8 cellular contexts compared by ENCODE assay signal in genomic region chr2:27683390-27684071, GRCh38. TPM values are rescaled to one million over a fixed set of nuclear protein-coding genes. Genes with fewer than 3 reads are reported as not detected.
A peak's percentile ranks its signal among the peaks of the same experiment; 100 is the strongest.
DNase-seq lines count a peak whose midpoint lies in the region; ATAC-seq and TF ChIP-seq lines count a peak whose summit lies in the region.

No MANE protein-coding gene starts in this region.

- no peak overlapping the region for H3K4me3 ChIP-seq in CD8-positive, alpha-beta T cell (ENCODE audit: low read depth, low read length)
- H3K4me3 ChIP-seq in MM.1S (ENCODE audit: low read length) (no peak overlapping the region), fibroblast of the aortic adventitia (ENCODE audit: low read depth, low read length) (no peak overlapping the region)

- CTCF ChIA-PET in CD8-positive, alpha-beta T cell (lab: Charles Lee), result interaction anchor here (0.6 to 3.9 kb wide), 40 partner anchors 8 to 885 kb away, joined by 3 to 49 read pairs (median 4); partner anchors contain the start of genes CCDC121, GPN1, SLC4A1AP and SUPT7L
- CTCF ChIA-PET in RWPE1 (lab: Yijun Ruan, JAX), result interaction anchor here (0.5 to 1.4 kb wide), 15 partner anchors 8 to 717 kb away, joined by 3 to 7 read pairs (median 3); no protein-coding TSS in a partner anchor

- peaks cover 69% of the 10 kb centered on the region for H3K36me3 Mint-ChIP-seq in CD8-positive, alpha-beta T cell
- H3K36me3 Mint-ChIP-seq in activated T-helper 1 cell treated with anti-CD3 and anti-CD28 coated beads, Interleukin-12 subunit alpha, Interleukin-12 subunit beta, Interleukin-2, Interleukin-4 antibody, amounts not matched to agents 30 ng/mL and 10 ng/mL and 1 ng/mL, durations not matched to agents 14 hours and 24 hours and 36 hours (ENCODE audit: low read depth), result peaks cover 29% of the 10 kb centered on the region

- peaks cover 23% of the 10 kb centered on the region for H3K4me1 Mint-ChIP-seq in CD8-positive, alpha-beta T cell (ENCODE audit: low read depth)
- peaks cover 32% of the 10 kb centered on the region for H3K4me1 Mint-ChIP-seq in activated T-helper 1 cell treated with anti-CD3 and anti-CD28 coated beads, Interleukin-12 subunit alpha, Interleukin-12 subunit beta, Interleukin-2, Interleukin-4 antibody, amounts not matched to agents 30 ng/mL and 10 ng/mL and 1 ng/mL, durations not matched to agents 14 hours and 24 hours and 36 hours (ENCODE audit: low read depth)

- H3K27me3 ChIP-seq in CD8-positive, alpha-beta T cell (ENCODE audit: insufficient read depth, low read length), result no peaks in the 10 kb centered on the region
- H3K27me3 ChIP-seq in MM.1S (replicated peaks; ENCODE audit: insufficient read depth, low read length), result no peaks in the 10 kb centered on the region

- intact Hi-C loops in CD8-positive, alpha-beta T cell (cut with DNase I, micrococcal nuclease), result loop anchor here (2.0 to 10.0 kb wide), 5 partner anchors 19 to 721 kb away; partner anchors contain the start of gene IFT172 (in 1 of the 2)
- intact Hi-C loops in activated T-helper 1 cell treated with anti-CD3 and anti-CD28 coated beads, Interleukin-12 subunit alpha, Interleukin-12 subunit beta, Interleukin-2, Interleukin-4 antibody, amounts not matched to agents 30 ng/mL and 10 ng/mL and 1 ng/mL, durations not matched to agents 14 hours and 24 hours and 36 hours (cut with micrococcal nuclease), result loop anchor here (1.0 kb wide), 7 partner anchors 20 to 327 kb away; partner anchors contain the start of genes EIF2B4, GTF3C2, IFT172 and NRBP1

- H3K27me3 Mint-ChIP-seq in CD8-positive, alpha-beta T cell (ENCODE audit: low read depth), result no peaks in the 10 kb centered on the region
- no peaks in the 10 kb centered on the region for H3K27me3 Mint-ChIP-seq in activated T-helper 1 cell treated with anti-CD3 and anti-CD28 coated beads, Interleukin-12 subunit alpha, Interleukin-12 subunit beta, Interleukin-2, Interleukin-4 antibody, amounts not matched to agents 30 ng/mL and 10 ng/mL and 1 ng/mL, durations not matched to agents 14 hours and 24 hours and 36 hours (ENCODE audit: insufficient read depth)

- peaks cover 3% of the 10 kb centered on the region for H3K4me1 ChIP-seq in CD8-positive, alpha-beta T cell (ENCODE audit: insufficient read depth, low read length)
- no peaks in the 10 kb centered on the region for H3K4me1 ChIP-seq in MM.1S (ENCODE audit: low read length)

- H2AFZ ChIP-seq in MM.1S (ENCODE audit: low read length), result no peak overlapping the region

- peak; percentile 92 for ATAC-seq in CD8-positive, alpha-beta T cell
- ATAC-seq in GM21447 (IDR thresholded peaks at IDR 0.05; ENCODE audit: unreplicated experiment), result peak; percentile 77

- no peaks in the 10 kb centered on the region for H3K9me3 ChIP-seq in CD8-positive, alpha-beta T cell (ENCODE audit: low read length)
- no peaks in the 10 kb centered on the region for H3K9me3 ChIP-seq in MM.1S (replicated peaks; ENCODE audit: insufficient read depth, low read length)

- POLR2A ChIA-PET in CD8-positive, alpha-beta T cell (lab: Charles Lee), result interaction anchor here (0.5 to 1.2 kb wide), 3 partner anchors 19 to 37 kb away, joined by 3 to 4 read pairs (median 3); partner anchors contain the start of genes SLC4A1AP and SUPT7L
- POLR2A ChIA-PET in RWPE1 (lab: Yijun Ruan, JAX; ENCODE audit: low non-redundant PET), result no interaction called here

- H3K9me2 ChIP-seq in MM.1S (replicated peaks; ENCODE audit: insufficient read depth, low read length), result no peaks in the 10 kb centered on the region

- H4K20me1 ChIP-seq in MM.1S (ENCODE audit: insufficient read depth, low read length), result no peaks in the 10 kb centered on the region

- TF ChIP-seq CTCF in CD8-positive, alpha-beta T cell (IDR thresholded peaks at IDR 0.05), result peak; percentile 100
- TF ChIP-seq CTCF in MM.1S (IDR thresholded peaks at IDR 0.05; ENCODE audit: low read length), result peak; percentile 96
- TF ChIP-seq CTCF in RWPE1 (conservative IDR thresholded peaks at IDR 0.05; ENCODE audit: low read depth), result peak; percentile 87
- TF ChIP-seq CTCF in fibroblast of the aortic adventitia (IDR thresholded peaks at IDR 0.05; ENCODE audit: insufficient read depth, low read length), result peak; percentile 83

- H3F3A ChIP-seq in MM.1S (ENCODE audit: insufficient read depth, low read length), result no peaks in the 10 kb centered on the region

- H3K36me3 ChIP-seq in CD8-positive, alpha-beta T cell (ENCODE audit: insufficient read depth, low read length), result peaks cover 17% of the 10 kb centered on the region
- H3K36me3 ChIP-seq in MM.1S (replicated peaks; ENCODE audit: insufficient read depth, low read length), result peaks cover 2% of the 10 kb centered on the region; the same call in 1 of the 2 replicates

- no peaks in the 10 kb centered on the region for H3K79me2 ChIP-seq in MM.1S (ENCODE audit: low read length)

- H3K27ac Mint-ChIP-seq in CD8-positive, alpha-beta T cell, result peak overlapping the region; percentile 66
- peak overlapping the region; percentile 74 for H3K27ac Mint-ChIP-seq in activated T-helper 1 cell treated with anti-CD3 and anti-CD28 coated beads, Interleukin-12 subunit alpha, Interleukin-12 subunit beta, Interleukin-2, Interleukin-4 antibody, amounts not matched to agents 30 ng/mL and 10 ng/mL and 1 ng/mL, durations not matched to agents 14 hours and 24 hours and 36 hours

- no peaks in the 10 kb centered on the region for H3K9me3 Mint-ChIP-seq in CD8-positive, alpha-beta T cell
- no peaks in the 10 kb centered on the region for H3K9me3 Mint-ChIP-seq in activated T-helper 1 cell treated with anti-CD3 and anti-CD28 coated beads, Interleukin-12 subunit alpha, Interleukin-12 subunit beta, Interleukin-2, Interleukin-4 antibody, amounts not matched to agents 30 ng/mL and 10 ng/mL and 1 ng/mL, durations not matched to agents 14 hours and 24 hours and 36 hours

- DNase-seq in CD8-positive, alpha-beta T cell, result peak; percentile 69 to 93 (median 84)
- DNase-seq in MM.1S (peak; percentile 93), RWPE1 (ENCODE audit: low spot score) (peak; percentile 68), fibroblast of the aortic adventitia (ENCODE audit: low read depth) (peak; percentile 94), nucleus accumbens (lab: John Stamatoyannopoulos, UW) (peak in 38 of 56 donors; percentile 1 to 81 (median 30)), substantia nigra (lab: John Stamatoyannopoulos, UW) (peak in 35 of 49 donors; percentile 0 to 70 (median 30))
- DNase-seq in activated T-helper 1 cell treated with anti-CD3 and anti-CD28 coated beads, Interleukin-12 subunit alpha, Interleukin-12 subunit beta, Interleukin-2, Interleukin-4 antibody, amounts not matched to agents 30 ng/mL and 10 ng/mL and 1 ng/mL, durations not matched to agents 14 hours and 24 hours and 36 hours (ENCODE audit: low spot score), result peak; percentile 80

- no peak overlapping the region for H3K4me2 ChIP-seq in MM.1S (ENCODE audit: low read depth, low read length)

- no peak overlapping the region for H3K9ac ChIP-seq in MM.1S (ENCODE audit: low read length)

- H3K27ac ChIP-seq in CD8-positive, alpha-beta T cell (ENCODE audit: low read depth, low read length), result no peak overlapping the region
- H3K27ac ChIP-seq in MM.1S (ENCODE audit: low read length) (no peak overlapping the region), RWPE1 (peak overlapping the region; percentile 55), substantia nigra (ENCODE audit: low read depth, low read length, poor library complexity, severe bottlenecking) (no peak overlapping the region)

- H3K4me3 Mint-ChIP-seq in CD8-positive, alpha-beta T cell, result peak overlapping the region; percentile 35
- H3K4me3 Mint-ChIP-seq in activated T-helper 1 cell treated with anti-CD3 and anti-CD28 coated beads, Interleukin-12 subunit alpha, Interleukin-12 subunit beta, Interleukin-2, Interleukin-4 antibody, amounts not matched to agents 30 ng/mL and 10 ng/mL and 1 ng/mL, durations not matched to agents 14 hours and 24 hours and 36 hours, result no peak overlapping the region

RNA-seq across cellular contexts. Expression of gene SLC4A1AP, which starts 19.8 kb away (rescaled TPM):
- 10 to 100 TPM; 21.4 to 22.8 TPM for total RNA-seq in CD8-positive, alpha-beta T cell
- total RNA-seq in activated T-helper 1 cell treated with anti-CD3 and anti-CD28 coated beads, Interleukin-12 subunit alpha, Interleukin-12 subunit beta, Interleukin-2, Interleukin-4 antibody, amounts not matched to agents 30 ng/mL and 10 ng/mL and 1 ng/mL, durations not matched to agents 14 hours and 24 hours and 36 hours, result 29.7 and 29.8 TPM in 2 replicates
- total RNA-seq in fibroblast of the aortic adventitia (ENCODE audit: low replicate concordance), result 25.9 and 70.6 TPM in 2 replicates

RNA-seq across cellular contexts. Expression of gene SUPT7L, which starts 20.1 kb away (rescaled TPM):
- total RNA-seq in CD8-positive, alpha-beta T cell, result 10 to 100 TPM; 54.0 to 55.5 TPM
- total RNA-seq in activated T-helper 1 cell treated with anti-CD3 and anti-CD28 coated beads, Interleukin-12 subunit alpha, Interleukin-12 subunit beta, Interleukin-2, Interleukin-4 antibody, amounts not matched to agents 30 ng/mL and 10 ng/mL and 1 ng/mL, durations not matched to agents 14 hours and 24 hours and 36 hours, result 32.5 and 35.2 TPM in 2 replicates
- total RNA-seq in fibroblast of the aortic adventitia (ENCODE audit: low replicate concordance), result 14.0 and 36.7 TPM in 2 replicates

RNA-seq across cellular contexts. Expression of gene GPN1, which starts 54.7 kb away (rescaled TPM):
- total RNA-seq in CD8-positive, alpha-beta T cell, result 10 to 100 TPM; 40.6 to 41.7 TPM
- total RNA-seq in activated T-helper 1 cell treated with anti-CD3 and anti-CD28 coated beads, Interleukin-12 subunit alpha, Interleukin-12 subunit beta, Interleukin-2, Interleukin-4 antibody, amounts not matched to agents 30 ng/mL and 10 ng/mL and 1 ng/mL, durations not matched to agents 14 hours and 24 hours and 36 hours, result 48.3 and 51.0 TPM in 2 replicates
- total RNA-seq in fibroblast of the aortic adventitia (ENCODE audit: low replicate concordance), result 40.2 and 49.0 TPM in 2 replicates

RNA-seq across cellular contexts. Expression of gene CCDC121, which starts 54.7 kb away (rescaled TPM):
- total RNA-seq in CD8-positive, alpha-beta T cell, result 1 to 10 TPM in 1 of 2 experiments, under 1 TPM in 1; 0.92 to 1.4 TPM
- total RNA-seq in activated T-helper 1 cell treated with anti-CD3 and anti-CD28 coated beads, Interleukin-12 subunit alpha, Interleukin-12 subunit beta, Interleukin-2, Interleukin-4 antibody, amounts not matched to agents 30 ng/mL and 10 ng/mL and 1 ng/mL, durations not matched to agents 14 hours and 24 hours and 36 hours, result 0.66 and 1.3 TPM in 2 replicates
- 3.6 and 7.0 TPM in 2 replicates for total RNA-seq in fibroblast of the aortic adventitia (ENCODE audit: low replicate concordance)

Comparison
In these comparisons a context has a peak if more than half of its experiments do, and no peak if none do; other contexts are left out.
1. DNase-seq: peak in every context shown above with its lines; median percentile 94 in fibroblast of the aortic adventitia; 93 in MM.1S; 84 in CD8-positive, alpha-beta T cell; 80 in activated T-helper 1 cell treated with anti-CD3 and anti-CD28 coated beads, Interleukin-12 subunit alpha, Interleukin-12 subunit beta, Interleukin-2, Interleukin-4 antibody, amounts not matched to agents 30 ng/mL and 10 ng/mL and 1 ng/mL, durations not matched to agents 14 hours and 24 hours and 36 hours; 68 in RWPE1; 30 in substantia nigra; 30 in nucleus accumbens.